Comparison of ENCODE assay signal across 6 cellular contexts in the genomic region with DNA sequence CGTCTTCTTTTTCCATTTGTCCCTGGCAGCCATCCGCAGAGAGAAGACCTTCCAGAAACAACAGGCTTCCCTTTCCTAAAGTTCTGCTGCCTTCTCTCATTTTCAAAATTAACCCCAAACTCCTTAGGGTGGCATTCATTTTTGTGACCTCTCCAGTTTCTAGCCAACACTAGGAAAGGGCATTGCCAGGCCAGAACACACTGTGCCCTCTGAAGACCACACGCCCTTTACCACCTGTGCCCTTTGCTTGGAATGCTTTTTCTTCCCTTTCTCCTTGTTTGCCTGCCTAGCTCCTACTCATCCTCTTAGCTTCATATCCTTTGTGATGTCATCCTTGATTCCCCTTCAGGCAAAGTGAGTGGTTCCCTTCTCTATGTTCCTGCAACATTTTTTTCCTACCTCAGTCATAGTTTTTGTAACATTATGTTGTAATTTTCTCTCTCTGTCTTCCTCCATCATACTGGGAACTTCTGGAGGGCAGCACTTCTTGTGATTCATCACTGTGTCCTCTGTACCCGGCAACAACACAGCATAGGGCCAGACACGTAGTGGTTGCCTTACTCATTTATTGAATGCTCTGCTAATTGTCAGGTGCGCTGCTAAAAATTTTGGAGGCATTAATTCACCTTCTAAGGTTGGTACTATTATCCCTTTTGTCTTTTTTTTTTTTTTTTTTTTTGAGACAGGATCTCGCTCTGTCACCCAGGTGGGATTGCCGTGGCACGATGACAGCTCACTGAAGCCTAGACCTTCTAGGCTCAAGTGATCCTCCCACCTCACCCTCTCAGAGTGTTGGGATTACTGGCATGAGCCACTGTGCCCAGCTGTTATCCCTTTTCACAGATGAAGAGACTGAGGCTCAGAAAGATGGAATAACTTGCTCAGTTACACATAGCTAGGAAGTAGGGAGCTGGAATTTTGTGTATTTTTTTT. TPM values are rescaled to one million over a fixed set of nuclear protein-coding genes. Genes with fewer than 3 reads are reported as not detected.
DNase-seq lines count a peak whose midpoint lies in the region; ATAC-seq lines count a peak whose summit lies in the region.

No MANE protein-coding gene starts in this region.

- H3K56ac ChIP-seq in mesendoderm (ENCODE audit: low read length), result peak overlapping the region; percentile 96

- no CpG with 5 or more reads among the region's 9 CpGs for WGBS in mesendoderm (ENCODE audit: extremely low coverage, insufficient coverage, low lambda C conversion rate)

- peak overlapping the region; percentile 91 to 95 for H3K27ac Mint-ChIP-seq in activated naive CD4-positive, alpha-beta T cell treated with anti-CD3 and anti-CD28 coated beads, Interleukin-2, amount 50 U/mL, for 72 hours

- no peak overlapping the region for H2BK15ac ChIP-seq in mesendoderm (replicated peaks; ENCODE audit: low read depth)

- peak overlapping the region; percentile 93 for H3K9ac ChIP-seq in mesendoderm (ENCODE audit: low read length)

- peaks cover 15 to 21% of the 10 kb centered on the region in 2 donors for H3K36me3 Mint-ChIP-seq in activated naive CD4-positive, alpha-beta T cell treated with anti-CD3 and anti-CD28 coated beads, Interleukin-2, amount 50 U/mL, for 72 hours

- H3K79me1 ChIP-seq in mesendoderm (ENCODE audit: low read length), result peaks cover 11% of the 10 kb centered on the region

- H3K4me3 ChIP-seq in mesendoderm (ENCODE audit: low read length), result peak overlapping the region; percentile 90

- peaks cover 4% of the 10 kb centered on the region for H3K36me3 ChIP-seq in mesendoderm (ENCODE audit: control insufficient read depth, insufficient read depth, low read length)

- H3K23ac ChIP-seq in mesendoderm (ENCODE audit: low read length), result no peak overlapping the region

- no peak overlapping the region for H4K5ac ChIP-seq in mesendoderm (ENCODE audit: low read length)

- H2BK5ac ChIP-seq in mesendoderm (ENCODE audit: low read length), result no peak overlapping the region

- ATAC-seq in activated naive CD4-positive, alpha-beta T cell treated with anti-CD3 and anti-CD28 coated beads, Interleukin-2, amount 50 U/mL, for 72 hours, result no peak

- no peaks in the 10 kb centered on the region for H3K27me3 ChIP-seq in mesendoderm (ENCODE audit: insufficient read depth, low read length, poor library complexity)

- H2BK120ac ChIP-seq in mesendoderm (ENCODE audit: low read depth, low read length), result no peak overlapping the region

- no peak overlapping the region for H2AK5ac ChIP-seq in mesendoderm (ENCODE audit: low read length)

- H3K18ac ChIP-seq in mesendoderm (ENCODE audit: low read length), result no peak overlapping the region

- H3K4me1 ChIP-seq in mesendoderm (ENCODE audit: control insufficient read depth, low read depth, low read length), result no peaks in the 10 kb centered on the region

- H3K4ac ChIP-seq in mesendoderm (ENCODE audit: low read depth, low read length), result no peak overlapping the region

- H4K8ac ChIP-seq in mesendoderm (ENCODE audit: low read depth, low read length), result no peak overlapping the region

- H3K4me2 ChIP-seq in mesendoderm (ENCODE audit: low read length), result peak overlapping the region; percentile 100

- peaks cover 11% of the 10 kb centered on the region for H3K79me2 ChIP-seq in mesendoderm (ENCODE audit: control insufficient read depth, insufficient read depth, low read length)

- no peak overlapping the region for H3K27ac ChIP-seq in mesendoderm (ENCODE audit: low read depth, low read length)

- DNase-seq in GM03348 (ENCODE audit: low spot score) (peak; percentile 50), mesendoderm (no peak), glomerular visceral epithelial cell (ENCODE audit: extremely low spot score) (no peak), occipital lobe (lab: John Stamatoyannopoulos, UW) (no peak), pons (ENCODE audit: low spot score) (no peak)
- DNase-seq in activated naive CD4-positive, alpha-beta T cell treated with anti-CD3 and anti-CD28 coated beads, Interleukin-2, amount 50 U/mL, for 72 hours (ENCODE audit: low spot score in 2 of 2), result no peak

- no peaks in the 10 kb centered on the region for H3K9me3 Mint-ChIP-seq in activated naive CD4-positive, alpha-beta T cell treated with anti-CD3 and anti-CD28 coated beads, Interleukin-2, amount 50 U/mL, for 72 hours

RNA-seq across cellular contexts. Expression of a gene that starts 1.0 kb away (rescaled TPM):
- total RNA-seq in activated naive CD4-positive, alpha-beta T cell treated with anti-CD3 and anti-CD28 coated beads, Interleukin-2, amount 50 U/mL, for 72 hours, result 10 to 100 TPM; 57.8 to 88.5 TPM
- 33.3 TPM for polyA plus RNA-seq in mesendoderm (2013, experiment 1 of 2)
- 35.2 TPM for polyA plus RNA-seq in mesendoderm (2013, experiment 2 of 2)
- total RNA-seq in occipital lobe, result 41.2 TPM

RNA-seq across cellular contexts. Expression of a gene that starts 10.3 kb away (rescaled TPM):
- total RNA-seq in activated naive CD4-positive, alpha-beta T cell treated with anti-CD3 and anti-CD28 coated beads, Interleukin-2, amount 50 U/mL, for 72 hours, result 10 to 100 TPM; 18.3 to 61.0 TPM
- 38.4 TPM for polyA plus RNA-seq in mesendoderm (2013, experiment 1 of 2)
- polyA plus RNA-seq in mesendoderm (2013, experiment 2 of 2), result 38.4 TPM
- 12.6 TPM for total RNA-seq in occipital lobe

RNA-seq across cellular contexts. Expression of a gene that starts 17.0 kb away (rescaled TPM):
- total RNA-seq in activated naive CD4-positive, alpha-beta T cell treated with anti-CD3 and anti-CD28 coated beads, Interleukin-2, amount 50 U/mL, for 72 hours, result not detected
- 64.9 TPM for polyA plus RNA-seq in mesendoderm (2013, experiment 1 of 2)
- polyA plus RNA-seq in mesendoderm (2013, experiment 2 of 2), result 65.6 TPM
- total RNA-seq in occipital lobe, result not detected

RNA-seq across cellular contexts. Expression of a gene that starts 23.9 kb away (rescaled TPM):
- 10 to 100 TPM; 41.4 to 91.4 TPM for total RNA-seq in activated naive CD4-positive, alpha-beta T cell treated with anti-CD3 and anti-CD28 coated beads, Interleukin-2, amount 50 U/mL, for 72 hours
- 106 TPM for polyA plus RNA-seq in mesendoderm (2013, experiment 1 of 2)
- polyA plus RNA-seq in mesendoderm (2013, experiment 2 of 2), result 104 TPM
- total RNA-seq in occipital lobe, result 30.7 TPM

RNA-seq across cellular contexts. Expression of a gene that starts 29.7 kb away (rescaled TPM):
- 10 to 100 TPM in 1 of 2 donors, 1 to 10 TPM in 1; 7.4 to 12.1 TPM for total RNA-seq in activated naive CD4-positive, alpha-beta T cell treated with anti-CD3 and anti-CD28 coated beads, Interleukin-2, amount 50 U/mL, for 72 hours
- 0.91 TPM for polyA plus RNA-seq in mesendoderm (2013, experiment 1 of 2)
- 0.99 TPM for polyA plus RNA-seq in mesendoderm (2013, experiment 2 of 2)
- 2.2 TPM for total RNA-seq in occipital lobe
